Comparison of ENCODE assay signal across 11 cellular contexts in the genomic region with DNA sequence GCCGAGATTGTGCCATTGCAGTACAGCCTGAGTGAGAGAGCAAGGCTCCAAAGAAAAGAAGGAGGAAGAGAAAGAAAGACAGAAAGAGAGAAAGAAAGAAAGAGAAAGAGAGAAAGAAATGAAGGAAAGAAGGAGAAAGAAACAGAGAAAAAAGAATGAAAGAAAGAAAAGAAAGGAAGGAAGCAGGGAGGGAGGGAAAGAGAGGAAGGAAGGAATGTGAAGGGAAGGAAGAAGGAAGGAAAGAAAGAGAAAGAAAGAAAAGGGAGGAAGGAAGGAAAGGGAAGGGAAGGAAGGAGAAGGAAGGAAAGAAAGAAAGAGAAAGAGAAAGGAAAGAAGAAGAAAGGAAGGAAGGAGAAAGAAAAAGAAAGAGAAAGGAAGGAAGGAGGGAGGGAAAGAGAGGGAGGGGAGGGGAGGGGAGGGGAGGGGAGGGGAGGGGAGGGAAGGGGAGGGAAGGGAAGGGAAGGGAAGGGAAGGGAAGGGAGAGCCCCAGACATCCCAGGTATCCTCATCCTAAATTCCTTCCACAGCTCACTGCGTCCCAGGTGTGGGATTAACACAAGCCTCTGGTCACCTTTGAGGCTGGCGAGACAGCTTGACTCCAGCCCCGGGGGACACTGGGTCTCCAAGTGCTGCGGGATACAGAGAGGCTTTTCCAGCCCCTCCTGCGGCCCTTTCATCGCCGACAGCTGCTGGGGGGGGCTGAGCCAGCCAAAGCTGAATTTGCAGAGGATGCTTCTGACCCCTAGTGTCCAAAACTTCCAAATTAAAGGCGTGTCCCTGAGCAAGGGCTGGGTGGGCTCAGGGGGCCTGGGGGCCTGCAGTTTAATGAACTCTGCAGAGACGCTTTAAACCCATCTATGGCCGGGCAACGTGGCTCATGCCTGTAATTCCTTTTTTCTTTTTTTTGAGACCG. TPM values are rescaled to one million over a fixed set of nuclear protein-coding genes. Genes with fewer than 3 reads are reported as not detected.
DNase-seq lines count a peak whose midpoint lies in the region; ATAC-seq, FAIRE-seq and TF ChIP-seq lines count a peak whose summit lies in the region.
"Had no signal": no experiment of that assay in that cellular context is flagged by ENCODE, and none has a peak within 500 bp of the region (broad histone marks: within the 10 kb centered on the region; RNA-seq: fewer than 3 reads in every experiment).

No MANE protein-coding gene starts in this region.

- H3K9me2 ChIP-seq in MM.1S (replicated peaks; ENCODE audit: insufficient read depth, low read length) = no peaks in the 10 kb centered on the region

- ATAC-seq in HepG2 = no peak
- ATAC-seq in right lobe of liver = no peak
- ATAC-seq in stimulated activated naive CD8-positive, alpha-beta T cell treated with anti-CD3 and anti-CD28 coated beads, Interleukin-15, amount 100 ng/mL, for 72 hours = no peak
- ATAC-seq in HG03565 (IDR thresholded peaks at IDR 0.05; ENCODE audit: unreplicated experiment) = no peak

- no peaks in the 10 kb centered on the region for H3K36me3 ChIP-seq in HepG2 (replicated peaks in 1 of 2; ENCODE audit: control insufficient read depth in 1 of 2, insufficient read depth in 2 of 2, low read length in 2 of 2)
- no peaks in the 10 kb centered on the region for H3K36me3 ChIP-seq in right lobe of liver
- no peaks in the 10 kb centered on the region for H3K36me3 ChIP-seq in MM.1S (replicated peaks; ENCODE audit: insufficient read depth, low read length)

- H3F3A ChIP-seq in MM.1S (ENCODE audit: insufficient read depth, low read length) = no peaks in the 10 kb centered on the region

- WGBS in HepG2 (ENCODE audit: low lambda C conversion rate) = 31% methylated on average over 5 of the region's 13 CpGs
- WGBS in right lobe of liver (ENCODE audit: insufficient coverage, low coverage, low lambda C conversion rate, missing lambda C conversion rate) = 16% methylated on average over 6 of the region's 13 CpGs

- no peaks in the 10 kb centered on the region for H3K9me3 Mint-ChIP-seq in stimulated activated naive CD8-positive, alpha-beta T cell treated with anti-CD3 and anti-CD28 coated beads, Interleukin-15, amount 100 ng/mL, for 72 hours
- H3K9me3 Mint-ChIP-seq: memory B cell had no signal

- H4K20me1 ChIP-seq in HepG2 (ENCODE audit: insufficient read depth, low read length) (no peaks in the 10 kb centered on the region), MM.1S (ENCODE audit: insufficient read depth, low read length) (no peaks in the 10 kb centered on the region)

- H3K27me3 Mint-ChIP-seq in stimulated activated naive CD8-positive, alpha-beta T cell treated with anti-CD3 and anti-CD28 coated beads, Interleukin-15, amount 100 ng/mL, for 72 hours = peaks cover 9% of the 10 kb centered on the region

- intact Hi-C loops in HepG2 (cut with micrococcal nuclease; ENCODE audit: unreplicated experiment) (no loop called here), right lobe of liver (cut with DNase I) (no loop called here)

- H3K4me3 ChIP-seq in HepG2 (replicated peaks in 1 of 3; ENCODE audit: insufficient read depth in 1 of 3, low read depth in 2 of 3, low read length in 3 of 3) (no peak overlapping the region), right lobe of liver (no peak overlapping the region), MM.1S (ENCODE audit: low read length) (no peak overlapping the region)

- no peak for TF ChIP-seq POLR2A in HepG2 (IDR thresholded peaks at IDR 0.05; ENCODE audit: insufficient read depth in 1 of 2, low read depth in 2 of 2, low read length in 2 of 2)
- TF ChIP-seq POLR2A in right lobe of liver (IDR thresholded peaks at IDR 0.05) = no peak
- TF ChIP-seq POLR2A in H54 (IDR thresholded peaks at IDR 0.05; ENCODE audit: low read depth, low read length) = no peak

- no peak overlapping the region for H3K9ac ChIP-seq in HepG2 (ENCODE audit: insufficient read depth, low read depth, low read length)
- H3K9ac ChIP-seq in MM.1S (ENCODE audit: low read length) = no peak overlapping the region

- in situ Hi-C loops in HepG2 (cut with HindIII; ENCODE audit: extremely low pct_ligation_motif_present, low pct_unique_long_range_greater_than_20kb) = no loop called here

- DNase-seq in HepG2 (ENCODE audit: low spot score) = no peak
- no peak for DNase-seq in right lobe of liver
- DNase-seq in MM.1S = peak; percentile 24
- peak; percentile 52 for DNase-seq in cerebellar cortex (ENCODE audit: low spot score)
- DNase-seq in stimulated activated naive CD8-positive, alpha-beta T cell treated with anti-CD3 and anti-CD28 coated beads, Interleukin-15, amount 100 ng/mL, for 72 hours = peak in 1 of 2 donors; percentile 21
- no peak for DNase-seq in H54 (ENCODE audit: insufficient read length, low spot score)
- DNase-seq in HK-2 (ENCODE audit: unreplicated experiment) = no peak
- DNase-seq: erythroblast, NCI-H2107 had no signal

- peak overlapping the region in 1 of 2 donors; percentile 86 for H3K27ac Mint-ChIP-seq in stimulated activated naive CD8-positive, alpha-beta T cell treated with anti-CD3 and anti-CD28 coated beads, Interleukin-15, amount 100 ng/mL, for 72 hours
- H3K27ac Mint-ChIP-seq: memory B cell had no signal

- H3K27me3 ChIP-seq in HepG2 (ENCODE audit: control insufficient read depth in 1 of 2, insufficient read depth in 2 of 2, low read length in 2 of 2) (0 out of 5 replicates have a peak, but pooled peaks cover 0 to 2% of the 10 kb centered on the region in 2 experiments), right lobe of liver (no peaks in the 10 kb centered on the region), MM.1S (replicated peaks; ENCODE audit: insufficient read depth, low read length) (no peaks in the 10 kb centered on the region)

- POLR2A ChIA-PET in HepG2 (lab: Yijun Ruan, JAX) = no interaction called here

- H2AFZ ChIP-seq in HepG2 (ENCODE audit: low read length) (no peak overlapping the region), MM.1S (ENCODE audit: low read length) (no peak overlapping the region)

- TF ChIP-seq EP300 in HepG2 (IDR thresholded peaks at IDR 0.05; ENCODE audit: low read depth in 2 of 2, low read length in 2 of 2) (no peak), HepG2 (CRISPR knock-in tag; IDR thresholded peaks at IDR 0.05; ENCODE audit: borderline replicate concordance) (no peak)

- H3K9me3 ChIP-seq in HepG2 (ENCODE audit: low read length) (no peaks in the 10 kb centered on the region), right lobe of liver (no peaks in the 10 kb centered on the region), MM.1S (replicated peaks; ENCODE audit: insufficient read depth, low read length) (no peaks in the 10 kb centered on the region)

- H3K27ac ChIP-seq in HepG2 (ENCODE audit: extremely low read length, insufficient read depth, low read length) = no peak overlapping the region
- H3K27ac ChIP-seq in right lobe of liver = no peak overlapping the region
- H3K27ac ChIP-seq in MM.1S (ENCODE audit: low read length) = no peak overlapping the region

- TF ChIP-seq RAD21 in HepG2 (CRISPR knock-in tag; IDR thresholded peaks at IDR 0.05) = no peak

- H3K4me1 ChIP-seq in HepG2 (ENCODE audit: insufficient read depth, low read length) (peaks cover 11% of the 10 kb centered on the region), right lobe of liver (no peaks in the 10 kb centered on the region), MM.1S (ENCODE audit: low read length) (no peaks in the 10 kb centered on the region)

- peaks cover 50% of the 10 kb centered on the region for H3K4me1 Mint-ChIP-seq in stimulated activated naive CD8-positive, alpha-beta T cell treated with anti-CD3 and anti-CD28 coated beads, Interleukin-15, amount 100 ng/mL, for 72 hours

- FAIRE-seq in HepG2 (lab: Jason Lieb, UNC) (no peak), H54 (lab: Jason Lieb, UNC) (no peak)

- H3K4me3 Mint-ChIP-seq in stimulated activated naive CD8-positive, alpha-beta T cell treated with anti-CD3 and anti-CD28 coated beads, Interleukin-15, amount 100 ng/mL, for 72 hours = peak overlapping the region; percentile 3 to 68
- H3K4me3 Mint-ChIP-seq: memory B cell had no signal

- CTCF ChIA-PET in HepG2 (lab: Yijun Ruan, JAX; ENCODE audit: low intra/inter-chr PET ratio, low total read pairs) = no interaction called here

- H3K4me2 ChIP-seq in HepG2 (ENCODE audit: low read depth, low read length) = no peak overlapping the region
- H3K4me2 ChIP-seq in MM.1S (ENCODE audit: low read depth, low read length) = no peak overlapping the region

- TF ChIP-seq CTCF in HepG2 (CRISPR knock-in tag; IDR thresholded peaks at IDR 0.05) = no peak
- TF ChIP-seq CTCF in right lobe of liver (IDR thresholded peaks at IDR 0.05) = no peak
- peak; percentile 34 for TF ChIP-seq CTCF in MM.1S (IDR thresholded peaks at IDR 0.05; ENCODE audit: low read length)

- no peaks in the 10 kb centered on the region for H3K79me2 ChIP-seq in HepG2 (ENCODE audit: insufficient read depth, low read length)
- no peaks in the 10 kb centered on the region for H3K79me2 ChIP-seq in MM.1S (ENCODE audit: low read length)

- BruUV-seq in HepG2 (replicated peaks; lab: Mats Ljungman, UMichigan) = no TSS peak

RNA-seq across cellular contexts. Expression of gene CSF2RA, which starts 24.2 kb away (rescaled TPM):
- total RNA-seq in HepG2 (2016; rRNA removed; fragmentation: Illumina TruSeq; extraction: Trizol) (not detected in 2 replicates), right lobe of liver (1 to 10 TPM; 1.4 to 4.0 (median 2.5) TPM)
- total RNA-seq in HepG2 (2016; cell fraction: cytosol; rRNA removed; fragmentation: Illumina TruSeq; extraction: Trizol; ENCODE audit: low read depth) = not detected in 2 replicates
- total RNA-seq in HepG2 (2016; cell fraction: insoluble cytoplasmic fraction; rRNA removed; fragmentation: Illumina TruSeq; extraction: Trizol) = not detected in 2 replicates
- total RNA-seq in HepG2 (2016; cell fraction: membrane; rRNA removed; fragmentation: Illumina TruSeq; extraction: Trizol) = not detected in 2 replicates
- total RNA-seq in HepG2 (2016; cell fraction: nucleus; rRNA removed; fragmentation: Illumina TruSeq; extraction: Trizol) = not detected in 2 replicates
- not detected in 2 replicates for polyA plus RNA-seq in HepG2 (2011; rRNA removed)
- not detected in 2 replicates for polyA plus RNA-seq in HepG2 (2011; cell fraction: cytosol; rRNA removed)
- not detected in 2 replicates for polyA plus RNA-seq in HepG2 (2011; cell fraction: nucleus; rRNA removed)
- polyA plus RNA-seq in HepG2 (2012) = not detected in 2 replicates
- not detected in 2 replicates for polyA plus RNA-seq in HepG2 (2016; cell fraction: cytosol; fragmentation: Illumina TruSeq; extraction: Trizol; ENCODE audit: low read depth)
- not detected in 2 replicates for polyA plus RNA-seq in HepG2 (2016; cell fraction: insoluble cytoplasmic fraction; fragmentation: Illumina TruSeq; extraction: Trizol; ENCODE audit: low read depth)
- not detected in 2 replicates for polyA plus RNA-seq in HepG2 (2016; cell fraction: membrane; fragmentation: Illumina TruSeq; extraction: Trizol; ENCODE audit: low read depth)
- not detected in 2 replicates for polyA plus RNA-seq in HepG2 (2016; cell fraction: nucleus; fragmentation: Illumina TruSeq; extraction: Trizol; ENCODE audit: insufficient read depth, low read depth)
- 76.1 TPM in 1 of 2 replicates, not detected in the other for polyA minus RNA-seq in HepG2 (2011; rRNA and poly(A)+ RNA removed; ENCODE audit: low replicate concordance)
- polyA minus RNA-seq in HepG2 (2011; cell fraction: cytosol; rRNA and poly(A)+ RNA removed) = 2.1 TPM in 1 of 2 replicates, not detected in the other
- polyA minus RNA-seq in HepG2 (2011; cell fraction: nucleus; rRNA and poly(A)+ RNA removed) = 1.2 TPM in 1 of 2 replicates, not detected in the other

RNA-seq across cellular contexts. Expression of gene CRLF2, which starts 32.0 kb away (rescaled TPM):
- not detected in 2 replicates for total RNA-seq in HepG2 (2016; rRNA removed; fragmentation: Illumina TruSeq; extraction: Trizol)
- not detected in 2 replicates for total RNA-seq in HepG2 (2016; cell fraction: cytosol; rRNA removed; fragmentation: Illumina TruSeq; extraction: Trizol; ENCODE audit: low read depth)
- not detected in 2 replicates for total RNA-seq in HepG2 (2016; cell fraction: insoluble cytoplasmic fraction; rRNA removed; fragmentation: Illumina TruSeq; extraction: Trizol)
- total RNA-seq in HepG2 (2016; cell fraction: membrane; rRNA removed; fragmentation: Illumina TruSeq; extraction: Trizol) = not detected in 2 replicates
- not detected in 2 replicates for total RNA-seq in HepG2 (2016; cell fraction: nucleus; rRNA removed; fragmentation: Illumina TruSeq; extraction: Trizol)
- 0.10 TPM in 1 of 2 replicates, not detected in the other for polyA plus RNA-seq in HepG2 (2011; rRNA removed)
- not detected in 2 replicates for polyA plus RNA-seq in HepG2 (2011; cell fraction: cytosol; rRNA removed)
- polyA plus RNA-seq in HepG2 (2011; cell fraction: nucleus; rRNA removed) = not detected in 2 replicates
- polyA plus RNA-seq in HepG2 (2012) = not detected in 2 replicates
- not detected in 2 replicates for polyA plus RNA-seq in HepG2 (2016; cell fraction: cytosol; fragmentation: Illumina TruSeq; extraction: Trizol; ENCODE audit: low read depth)
- polyA plus RNA-seq in HepG2 (2016; cell fraction: insoluble cytoplasmic fraction; fragmentation: Illumina TruSeq; extraction: Trizol; ENCODE audit: low read depth) = not detected in 2 replicates
- not detected in 2 replicates for polyA plus RNA-seq in HepG2 (2016; cell fraction: membrane; fragmentation: Illumina TruSeq; extraction: Trizol; ENCODE audit: low read depth)
- polyA plus RNA-seq in HepG2 (2016; cell fraction: nucleus; fragmentation: Illumina TruSeq; extraction: Trizol; ENCODE audit: insufficient read depth, low read depth) = not detected in 2 replicates
- 0.98 TPM in 1 of 2 replicates, not detected in the other for polyA minus RNA-seq in HepG2 (2011; rRNA and poly(A)+ RNA removed; ENCODE audit: low replicate concordance)
- not detected in 2 replicates for polyA minus RNA-seq in HepG2 (2011; cell fraction: cytosol; rRNA and poly(A)+ RNA removed)
- not detected in 2 replicates for polyA minus RNA-seq in HepG2 (2011; cell fraction: nucleus; rRNA and poly(A)+ RNA removed)
- total RNA-seq in right lobe of liver = under 1 TPM in 1 of 6 experiments, not detected in 5; 0.55 TPM

Comparison
In these comparisons a context has a peak if more than half of its experiments do, and no peak if none do; other contexts are left out.
1. DNase-seq: peak in MM.1S (single experiment) and cerebellar cortex (single experiment); none in HepG2 (single experiment), right lobe of liver (0 of 3), H54 (single experiment) and HK-2 (single experiment).